Comparison of ENCODE assay signal across 30 cellular contexts in the genomic region with DNA sequence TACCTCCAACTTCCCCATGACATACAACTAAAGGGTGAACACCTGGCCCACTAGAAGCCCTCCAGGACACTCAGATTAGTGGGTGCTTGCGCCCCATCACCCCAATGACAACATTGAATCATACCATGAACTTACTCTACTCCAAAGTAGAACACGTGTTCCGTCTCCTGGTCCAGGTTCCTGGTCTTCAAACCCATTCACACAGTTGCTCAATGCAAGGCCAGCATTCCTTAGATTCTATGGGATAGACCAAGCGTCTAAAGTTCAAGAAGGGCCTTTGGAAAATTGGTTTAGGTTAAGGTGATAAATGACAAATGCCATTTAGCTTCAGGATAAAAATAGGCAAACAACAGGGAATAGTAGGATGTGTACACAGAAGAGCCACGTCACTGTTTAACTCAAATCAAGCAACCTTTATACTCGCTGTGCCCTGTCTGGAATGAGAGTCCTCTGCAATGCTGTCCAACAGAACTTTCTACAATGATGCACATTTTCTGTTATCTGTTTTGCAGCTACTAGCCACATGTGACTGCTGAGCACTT.
"Had no signal": no experiment of that assay in that cellular context is flagged by ENCODE, and none has a peak within 500 bp of the region (broad histone marks: within the 10 kb centered on the region; RNA-seq: fewer than 3 reads in every experiment).

No MANE protein-coding gene starts in this region.

- DNase-seq: activated CD4-positive, alpha-beta memory T cell treated with anti-CD3 and anti-CD28 coated beads, Interleukin-2, amount 10 ng/mL, durations not matched to agents 7 days and 5 days; activated CD4-positive, alpha-beta T cell treated with anti-CD3 and anti-CD28 coated beads for 1 hour; activated CD4-positive, alpha-beta T cell treated with anti-CD3 and anti-CD28 coated beads, Interleukin-2, amount 10 ng/mL, durations not matched to agents 7 days and 5 days; activated gamma-delta T cell treated with Interleukin-2 at 50 U/mL for 16 hours; activated naive CD4-positive, alpha-beta T cell treated with anti-CD3 and anti-CD28 coated beads, Interleukin-2, amount 50 U/mL, for 16 hours; activated T-cell treated with anti-CD3 and anti-CD28 coated beads, Interleukin-2, amount 50 U/mL, for 4 hours; amniotic stem cell; brain microvascular endothelial cell; dorsolateral prefrontal cortex; effector memory CD4-positive, alpha-beta T cell; erythroblast; hypothalamus; immature natural killer cell; left lung; mesendoderm; sigmoid colon; small intestine; stimulated activated CD4-positive, alpha-beta T cell treated with anti-CD3 and anti-CD28 coated beads, Interleukin-4, amount 100 ng/mL, for 24 hours; substantia nigra; T-helper 17 cell; T1000 had no signal

- H3K9me3 ChIP-seq: upper lobe of left lung, vagina had no signal

- H3K4me3 Mint-ChIP-seq: activated CD4-positive, alpha-beta memory T cell treated with anti-CD3 and anti-CD28 coated beads, Interleukin-2, amount 10 ng/mL, durations not matched to agents 7 days and 5 days; activated CD4-positive, alpha-beta T cell treated with anti-CD3 and anti-CD28 coated beads, Interleukin-2, amount 10 ng/mL, durations not matched to agents 7 days and 5 days; activated T-cell treated with anti-CD3 and anti-CD28 coated beads, Interleukin-2, amount 50 U/mL, for 4 hours; activated T-helper 17 cell treated with anti-CD3 and anti-CD28 coated beads, Interleukin-2, amount 50 U/mL, for 72 hours; immature natural killer cell; natural killer cell treated with Interleukin-12 subunit alpha and Interleukin-12 subunit beta and Interleukin-15 and Interleukin-18, amount 100 ng/mL, for 72 hours; stimulated activated effector memory CD8-positive, alpha-beta T cell treated with anti-CD3 and anti-CD28 coated beads, Interleukin-12 subunit alpha, Interleukin-12 subunit beta, amount 100 ng/mL, for 72 hours; stimulated activated naive CD8-positive, alpha-beta T cell treated with anti-CD3 and anti-CD28 coated beads, Interleukin-15, Interleukin-2, amounts not matched to agents 100 ng/mL and 50 ng/mL, for 24 hours; T-helper 17 cell had no signal

- ATAC-seq: activated T-cell treated with anti-CD3 and anti-CD28 coated beads, Interleukin-2, amount 50 U/mL, for 4 hours; activated T-helper 17 cell treated with anti-CD3 and anti-CD28 coated beads, Interleukin-2, amount 50 U/mL, for 72 hours; gastroesophageal sphincter; left lung; natural killer cell treated with Interleukin-12 subunit alpha and Interleukin-12 subunit beta and Interleukin-15 and Interleukin-18, amount 100 ng/mL, for 72 hours; stimulated activated effector memory CD8-positive, alpha-beta T cell treated with anti-CD3 and anti-CD28 coated beads, Interleukin-12 subunit alpha, Interleukin-12 subunit beta, amount 100 ng/mL, for 72 hours; T-helper 17 cell had no signal

- H3K4me1 Mint-ChIP-seq: activated T-helper 17 cell treated with anti-CD3 and anti-CD28 coated beads, Interleukin-2, amount 50 U/mL, for 72 hours had no signal

- H3K4me3 ChIP-seq: coronary artery, dorsolateral prefrontal cortex, gastroesophageal sphincter, left lung, lung, sigmoid colon, upper lobe of left lung, vagina had no signal

- H3K36me3 ChIP-seq: brain microvascular endothelial cell, gastroesophageal sphincter, left lung, sigmoid colon, upper lobe of left lung, vagina had no signal

- H3K27me3 ChIP-seq: brain microvascular endothelial cell, vagina had no signal

- H3K9me3 Mint-ChIP-seq: activated CD4-positive, alpha-beta memory T cell treated with anti-CD3 and anti-CD28 coated beads, Interleukin-2, amount 10 ng/mL, durations not matched to agents 7 days and 5 days; activated CD4-positive, alpha-beta T cell treated with anti-CD3 and anti-CD28 coated beads, Interleukin-2, amount 10 ng/mL, durations not matched to agents 7 days and 5 days; activated T-helper 17 cell treated with anti-CD3 and anti-CD28 coated beads, Interleukin-2, amount 50 U/mL, for 72 hours; stimulated activated effector memory CD8-positive, alpha-beta T cell treated with anti-CD3 and anti-CD28 coated beads, Interleukin-12 subunit alpha, Interleukin-12 subunit beta, amount 100 ng/mL, for 72 hours had no signal

- H3K36me3 Mint-ChIP-seq: stimulated activated effector memory CD8-positive, alpha-beta T cell treated with anti-CD3 and anti-CD28 coated beads, Interleukin-12 subunit alpha, Interleukin-12 subunit beta, amount 100 ng/mL, for 72 hours had no signal

- H3K27ac Mint-ChIP-seq: activated CD4-positive, alpha-beta memory T cell treated with anti-CD3 and anti-CD28 coated beads, Interleukin-2, amount 10 ng/mL, durations not matched to agents 7 days and 5 days; activated CD4-positive, alpha-beta T cell treated with anti-CD3 and anti-CD28 coated beads, Interleukin-2, amount 10 ng/mL, durations not matched to agents 7 days and 5 days; activated T-helper 17 cell treated with anti-CD3 and anti-CD28 coated beads, Interleukin-2, amount 50 U/mL, for 72 hours; immature natural killer cell; natural killer cell treated with Interleukin-12 subunit alpha and Interleukin-12 subunit beta and Interleukin-15 and Interleukin-18, amount 100 ng/mL, for 72 hours; stimulated activated effector memory CD8-positive, alpha-beta T cell treated with anti-CD3 and anti-CD28 coated beads, Interleukin-12 subunit alpha, Interleukin-12 subunit beta, amount 100 ng/mL, for 72 hours; stimulated activated naive CD8-positive, alpha-beta T cell treated with anti-CD3 and anti-CD28 coated beads, Interleukin-15, Interleukin-2, amounts not matched to agents 100 ng/mL and 50 ng/mL, for 24 hours; T-helper 17 cell had no signal
